23 cellular contexts compared by ENCODE assay signal in the genomic region with DNA sequence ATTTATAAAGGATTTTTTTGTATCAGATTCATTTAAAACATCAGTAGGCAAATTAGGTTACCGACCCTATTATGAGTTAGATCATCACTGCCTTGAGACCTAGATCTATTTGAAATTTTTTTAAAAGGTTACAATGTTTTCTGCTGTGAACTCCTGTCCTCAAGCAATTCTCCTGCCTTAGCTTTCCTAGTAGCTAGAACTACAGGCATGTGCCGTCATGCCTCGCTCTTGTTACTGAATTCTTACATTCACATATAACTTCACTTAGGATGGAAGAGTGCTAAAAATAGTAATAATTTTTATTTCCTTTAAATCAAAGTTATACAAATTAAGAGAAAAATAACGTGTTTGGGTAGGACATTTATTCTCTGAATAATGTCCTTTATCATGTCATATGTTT.
DNase-seq lines count a peak whose midpoint lies in the region; ATAC-seq, FAIRE-seq and TF ChIP-seq lines count a peak whose summit lies in the region.
"Had no signal": no experiment of that assay in that cellular context is flagged by ENCODE, and none has a peak within 500 bp of the region (broad histone marks: within the 10 kb centered on the region; RNA-seq: fewer than 3 reads in every experiment).

No MANE protein-coding gene starts in this region.

- no peak overlapping the region for H3K4me2 ChIP-seq in MM.1S (ENCODE audit: low read depth, low read length)

- no peak for ATAC-seq in GM21381 (IDR thresholded peaks at IDR 0.05; ENCODE audit: unreplicated experiment)
- ATAC-seq: HCT116 had no signal

- H3K36me3 ChIP-seq in bronchial epithelial cell (ENCODE audit: control insufficient read depth, insufficient read depth, low read length) (no peaks in the 10 kb centered on the region), esophagus squamous epithelium (no peaks in the 10 kb centered on the region), suprapubic skin (no peaks in the 10 kb centered on the region), MM.1S (replicated peaks; ENCODE audit: insufficient read depth, low read length) (no peaks in the 10 kb centered on the region)
- H3K36me3 ChIP-seq: BE2C had no signal

- no peaks in the 10 kb centered on the region for H3K79me2 ChIP-seq in MM.1S (ENCODE audit: low read length)

- no peak overlapping the region for H2AFZ ChIP-seq in MM.1S (ENCODE audit: low read length)

- FAIRE-seq in bronchial epithelial cell (lab: Jason Lieb, UNC) = no peak
- FAIRE-seq: A204.1, GM12891 had no signal

- H3K27me3 ChIP-seq in bronchial epithelial cell (ENCODE audit: control insufficient read depth, insufficient read depth, low read length) (no peaks in the 10 kb centered on the region), esophagus squamous epithelium (no peaks in the 10 kb centered on the region), suprapubic skin (no peaks in the 10 kb centered on the region), MM.1S (replicated peaks; ENCODE audit: insufficient read depth, low read length) (no peaks in the 10 kb centered on the region)
- H3K27me3 ChIP-seq: BE2C had no signal

- H3K4me1 ChIP-seq in esophagus squamous epithelium (peaks cover 0 to 46% (median 6%) of the 10 kb centered on the region in 3 donors), suprapubic skin (peaks cover 10% of the 10 kb centered on the region), MM.1S (ENCODE audit: low read length) (no peaks in the 10 kb centered on the region)
- H3K4me1 ChIP-seq: BE2C had no signal

- peak; percentile 62 for DNase-seq in bronchial epithelial cell (ENCODE audit: low read depth)
- no peak for DNase-seq in esophagus squamous epithelium (lab: John Stamatoyannopoulos, UW)
- DNase-seq in suprapubic skin (ENCODE audit: low spot score in 2 of 2) = no peak
- DNase-seq in MM.1S = no peak
- no peak for DNase-seq in superior temporal gyrus (ENCODE audit: extremely low spot score)
- DNase-seq: ACHN; BE2C; C1 segment of cervical spinal cord; CD4-positive, CD25-positive, alpha-beta regulatory T cell; CD8-positive, alpha-beta memory T cell; COR-L47; DMS 273 treated with DMSO at 0.1 percent for 48 hours; DMS53; DND-41; EL; GOT3; H7; HFFc6 had no signal

- WGBS in esophagus squamous epithelium, 2 donors = 42 to 65% methylated on average over 4 of the region's 4 CpGs
- WGBS in suprapubic skin = 60% methylated on average over 4 of the region's 4 CpGs

- H3K4me3 ChIP-seq in bronchial epithelial cell (ENCODE audit: low read depth, low read length) (no peak overlapping the region), esophagus squamous epithelium (no peak overlapping the region), suprapubic skin (no peak overlapping the region), MM.1S (ENCODE audit: low read length) (no peak overlapping the region)

- TF ChIP-seq EP300 in suprapubic skin (IDR thresholded peaks at IDR 0.05) = no peak

- intact Hi-C loops in esophagus squamous epithelium (cut with DNase I) = no loop called here

- H3K27ac ChIP-seq in esophagus squamous epithelium = peak overlapping the region in 3 of 4 donors; percentile 68 to 80 (median 74)
- H3K27ac ChIP-seq in suprapubic skin = peak overlapping the region; percentile 69
- no peak overlapping the region for H3K27ac ChIP-seq in MM.1S (ENCODE audit: low read length)
- H3K27ac ChIP-seq: HL-60 had no signal

- H3K9ac ChIP-seq in MM.1S (ENCODE audit: low read length) = no peak overlapping the region

- no peaks in the 10 kb centered on the region for H3K9me2 ChIP-seq in MM.1S (replicated peaks; ENCODE audit: insufficient read depth, low read length)

- TF ChIP-seq CTCF in bronchial epithelial cell (IDR thresholded peaks at IDR 0.05; ENCODE audit: insufficient read depth, low read length, severe bottlenecking) = no peak
- TF ChIP-seq CTCF in esophagus squamous epithelium (IDR thresholded peaks at IDR 0.05) = no peak
- no peak for TF ChIP-seq CTCF in suprapubic skin (IDR thresholded peaks at IDR 0.05)
- no peak for TF ChIP-seq CTCF in MM.1S (IDR thresholded peaks at IDR 0.05; ENCODE audit: low read length)

- TF ChIP-seq POLR2A in esophagus squamous epithelium (IDR thresholded peaks at IDR 0.05) (no peak), suprapubic skin (IDR thresholded peaks at IDR 0.05) (no peak)

- no peaks in the 10 kb centered on the region for H3K9me3 ChIP-seq in esophagus squamous epithelium
- no peaks in the 10 kb centered on the region for H3K9me3 ChIP-seq in suprapubic skin
- no peaks in the 10 kb centered on the region for H3K9me3 ChIP-seq in MM.1S (replicated peaks; ENCODE audit: insufficient read depth, low read length)
- H3K9me3 ChIP-seq: BE2C had no signal

- H4K20me1 ChIP-seq in MM.1S (ENCODE audit: insufficient read depth, low read length) = no peaks in the 10 kb centered on the region

- H3F3A ChIP-seq in MM.1S (ENCODE audit: insufficient read depth, low read length) = no peaks in the 10 kb centered on the region
